Comparison of ENCODE assay signal across 19 cellular contexts in genomic region chr4:56619816-56620215, GRCh38.
DNase-seq lines count a peak whose midpoint lies in the region; ATAC-seq and TF ChIP-seq lines count a peak whose summit lies in the region.
"Had no signal": no experiment of that assay in that cellular context is flagged by ENCODE, and none has a peak within 500 bp of the region (broad histone marks: within the 10 kb centered on the region; RNA-seq: fewer than 3 reads in every experiment).

No MANE protein-coding gene starts in this region.

- peaks cover 7% of the 10 kb centered on the region; the same call in 2 of the 3 replicates for H3K36me3 Mint-ChIP-seq in GM23338 (ENCODE audit: low read depth)

- H3K9ac ChIP-seq in OCI-LY3 (ENCODE audit: low read length) (no peak overlapping the region), GM23248 (no peak overlapping the region)
- H3K9ac ChIP-seq: BLaER1, KMS-11 had no signal

- H3K9me3 Mint-ChIP-seq in GM23338: peaks cover 16% of the 10 kb centered on the region

- no peak overlapping the region for H3K4me3 Mint-ChIP-seq in GM23338
- H3K4me3 Mint-ChIP-seq: CD4-positive, alpha-beta memory T cell; HFFc6 had no signal

- 33% methylated on average over 1 of the region's 1 CpG for WGBS in prostate gland
- WGBS in GM23248 (ENCODE audit: low coverage in 1 of 2, low lambda C conversion rate in 2 of 2, missing lambda C conversion rate in 2 of 2), 2 experiments: 37 to 61% methylated on average over 1 of the region's 1 CpG

- H4K20me1 ChIP-seq in GM23338 (replicated peaks; ENCODE audit: insufficient read depth): no peaks in the 10 kb centered on the region
- no peaks in the 10 kb centered on the region for H4K20me1 ChIP-seq in OCI-LY3 (ENCODE audit: insufficient read depth, low read length)
- H4K20me1 ChIP-seq in GM23248 (ENCODE audit: insufficient read depth): no peaks in the 10 kb centered on the region
- H4K20me1 ChIP-seq: BLaER1 had no signal

- peaks cover 7% of the 10 kb centered on the region for H3K4me1 ChIP-seq in GM23338 (ENCODE audit: insufficient read depth)
- H3K4me1 ChIP-seq in OCI-LY3 (ENCODE audit: low read length): peaks cover 15% of the 10 kb centered on the region
- no peaks in the 10 kb centered on the region for H3K4me1 ChIP-seq in prostate gland (replicated peaks)
- H3K4me1 ChIP-seq in GM23248 (ENCODE audit: insufficient read depth): no peaks in the 10 kb centered on the region
- H3K4me1 ChIP-seq: A549, BLaER1 had no signal

- peak; percentile 95 for ATAC-seq in GM23338
- ATAC-seq: A549, GM12878, Panc1, Right ventricle myocardium inferior had no signal

- no peak overlapping the region for H3K27ac Mint-ChIP-seq in GM23338
- H3K27ac Mint-ChIP-seq: CD4-positive, alpha-beta memory T cell; HFFc6 had no signal

- H3K27ac ChIP-seq in GM23338 (ENCODE audit: low read depth) (no peak overlapping the region), OCI-LY3 (ENCODE audit: low read length) (no peak overlapping the region), prostate gland (no peak overlapping the region), GM23248 (no peak overlapping the region)
- H3K27ac ChIP-seq: A549, BLaER1, KMS-11 had no signal

- H3K36me3 ChIP-seq in GM23338 (ENCODE audit: insufficient read depth) (no peaks in the 10 kb centered on the region), OCI-LY3 (replicated peaks; ENCODE audit: low read depth, low read length) (no peaks in the 10 kb centered on the region), prostate gland (no peaks in the 10 kb centered on the region), GM23248 (ENCODE audit: low read depth) (no peaks in the 10 kb centered on the region)
- H3K36me3 ChIP-seq: BLaER1 had no signal

- no peaks in the 10 kb centered on the region for H3K79me2 ChIP-seq in GM23338 (replicated peaks; ENCODE audit: insufficient read depth)
- no peaks in the 10 kb centered on the region for H3K79me2 ChIP-seq in OCI-LY3 (ENCODE audit: low read length)
- no peaks in the 10 kb centered on the region for H3K79me2 ChIP-seq in GM23248 (ENCODE audit: insufficient read depth)

- H3K9me3 ChIP-seq in OCI-LY3 (ENCODE audit: insufficient read depth, low read length): no peaks in the 10 kb centered on the region
- H3K9me3 ChIP-seq in prostate gland: no peaks in the 10 kb centered on the region
- no peaks in the 10 kb centered on the region for H3K9me3 ChIP-seq in GM23248 (ENCODE audit: low read depth)
- H3K9me3 ChIP-seq: A549 had no signal

- H3K4me2 ChIP-seq in GM23338: no peak overlapping the region
- H3K4me2 ChIP-seq in OCI-LY3 (ENCODE audit: low read length): peak overlapping the region; percentile 45
- no peak overlapping the region for H3K4me2 ChIP-seq in GM23248 (ENCODE audit: unreplicated experiment)
- H3K4me2 ChIP-seq: A549, BLaER1 had no signal

- H3K27me3 ChIP-seq in GM23338 (ENCODE audit: insufficient read depth): no peaks in the 10 kb centered on the region
- H3K27me3 ChIP-seq in OCI-LY3 (ENCODE audit: low read depth, low read length): peaks cover 10% of the 10 kb centered on the region; the same call in 1 of the 2 replicates
- no peaks in the 10 kb centered on the region for H3K27me3 ChIP-seq in prostate gland (replicated peaks; ENCODE audit: insufficient read depth)
- H3K27me3 ChIP-seq in GM23248 (replicated peaks; ENCODE audit: insufficient read depth): peaks cover 71% of the 10 kb centered on the region
- H3K27me3 ChIP-seq: BLaER1 had no signal

- peak overlapping the region; percentile 64; the same call in 1 of the 2 replicates for H2AFZ ChIP-seq in GM23338
- no peak overlapping the region for H2AFZ ChIP-seq in OCI-LY3 (ENCODE audit: low read depth, low read length)
- no peak overlapping the region for H2AFZ ChIP-seq in GM23248

- no peaks in the 10 kb centered on the region for H3K9me2 ChIP-seq in GM23338 (ENCODE audit: insufficient read depth)
- no peaks in the 10 kb centered on the region for H3K9me2 ChIP-seq in GM23248 (ENCODE audit: insufficient read depth)

- peaks cover 7% of the 10 kb centered on the region; the same call in 2 of the 3 replicates for H3K4me1 Mint-ChIP-seq in GM23338

- H3K4me3 ChIP-seq in GM23338 (no peak overlapping the region), OCI-LY3 (ENCODE audit: low read length) (no peak overlapping the region), prostate gland (no peak overlapping the region), GM23248 (no peak overlapping the region)
- H3K4me3 ChIP-seq: A549, BLaER1, GM12878 had no signal

- H3K27me3 Mint-ChIP-seq in GM23338 (ENCODE audit: insufficient read depth, low read depth, poor library complexity): peaks cover 4% of the 10 kb centered on the region

- intact Hi-C loops in prostate gland (cut with DNase I): loop anchor here (10.0 kb wide), 1 partner anchor 45 kb away; no protein-coding TSS in a partner anchor

- TF ChIP-seq POLR2A in prostate gland (IDR thresholded peaks at IDR 0.05): no peak

- DNase-seq in GM23338 (ENCODE audit: low spot score) (peak; percentile 19), islet precursor cell (peak; percentile 64), prostate gland (ENCODE audit: low spot score) (peak; percentile 15), NAMALWA (ENCODE audit: low spot score) (no peak), GM23248 (no peak), NCI-H146 (lab: John Stamatoyannopoulos, UW) (no peak)
- DNase-seq: CD4-positive, alpha-beta memory T cell; DMS153; HFFc6; NCI-H1417 treated with DMSO at 0.1 percent for 48 hours; NCI-H1930; NCI-H345 had no signal

- no peaks in the 10 kb centered on the region for H3F3A ChIP-seq in GM23338 (replicated peaks; ENCODE audit: low read depth)
- H3F3A ChIP-seq in GM23248 (ENCODE audit: insufficient read depth): no peaks in the 10 kb centered on the region

- in situ Hi-C loops in GM23248 (cut with MboI): no loop called here

- TF ChIP-seq CTCF in GM23338 (conservative IDR thresholded peaks at IDR 0.05; ENCODE audit: low read depth in 2 of 2) (no peak), OCI-LY3 (IDR thresholded peaks at IDR 0.05; ENCODE audit: low read depth, low read length) (no peak), prostate gland (IDR thresholded peaks at IDR 0.05) (no peak)

TF ChIP-seq in GM23338, 12 proteins besides CTCF, POLR2A, EP300 and RAD21 (continues in another document):
- TF ChIP-seq CREB1 (CRISPR knock-in tag; IDR thresholded peaks at IDR 0.05; ENCODE audit: low read depth) (no peak), EZH2phosphoT487 (IDR thresholded peaks at IDR 0.05; ENCODE audit: unreplicated experiment) (no peak), ZNF114 (CRISPR knock-in tag; IDR thresholded peaks at IDR 0.05) (no peak), NANOG (IDR thresholded peaks at IDR 0.05; ENCODE audit: borderline replicate concordance) (no peak), ETS1 (IDR thresholded peaks at IDR 0.05) (no peak)

Comparison
In these comparisons a context has a peak if more than half of its experiments do, and no peak if none do; other contexts are left out.
1. DNase-seq: peak in GM23338 (single experiment), islet precursor cell (single experiment) and prostate gland (single experiment); none in NAMALWA (single experiment), GM23248 (single experiment) and NCI-H146 (single experiment).